In the genomic region with DNA sequence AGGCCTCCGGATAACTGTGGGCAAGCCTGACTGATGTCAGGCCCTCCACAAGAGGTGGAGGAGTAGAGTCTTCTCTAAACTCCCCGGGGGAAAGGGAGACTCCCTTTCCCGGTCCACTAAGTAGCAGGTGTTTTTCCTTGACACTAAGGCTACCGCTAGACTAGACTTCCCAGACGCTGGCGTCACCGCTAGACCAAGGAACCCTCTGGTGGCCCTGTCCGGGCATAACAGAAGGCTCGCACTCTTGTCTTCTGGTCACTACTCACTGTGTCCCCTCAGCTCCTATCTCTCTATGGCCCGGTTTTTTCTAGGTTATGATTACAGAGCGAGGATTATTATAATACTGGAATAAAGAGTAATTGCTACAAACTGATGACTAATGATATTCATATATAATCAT, we compare ENCODE assay signal across 10 cellular contexts. TPM values are rescaled to one million over a fixed set of nuclear protein-coding genes. Genes with fewer than 3 reads are reported as not detected.
"Had no signal": no experiment of that assay in that cellular context is flagged by ENCODE, and none has a peak within 500 bp of the region (broad histone marks: within the 10 kb centered on the region; RNA-seq: fewer than 3 reads in every experiment).

No MANE protein-coding gene starts in this region.

RNA-seq across cellular contexts. Expression of a gene that starts 38.3 kb away (rescaled TPM):
- total RNA-seq: activated CD4-positive, alpha-beta memory T cell treated with anti-CD3 and anti-CD28 coated beads, Interleukin-2, amount 10 ng/mL, durations not matched to agents 7 days and 5 days; activated CD4-positive, alpha-beta T cell treated with anti-CD3 and anti-CD28 coated beads for 36 hours; gastroesophageal sphincter; kidney; mammary epithelial cell; mononuclear cell; natural killer cell; pancreas; T-cell; ureter had no signal
- polyA plus RNA-seq: mammary epithelial cell had no signal

RNA-seq across cellular contexts. Expression of a gene that starts 50.6 kb away (rescaled TPM):
- total RNA-seq: activated CD4-positive, alpha-beta memory T cell treated with anti-CD3 and anti-CD28 coated beads, Interleukin-2, amount 10 ng/mL, durations not matched to agents 7 days and 5 days; activated CD4-positive, alpha-beta T cell treated with anti-CD3 and anti-CD28 coated beads for 36 hours; mononuclear cell; natural killer cell; T-cell had no signal
